Comparison of ENCODE assay signal across 10 cellular contexts in the genomic region with DNA sequence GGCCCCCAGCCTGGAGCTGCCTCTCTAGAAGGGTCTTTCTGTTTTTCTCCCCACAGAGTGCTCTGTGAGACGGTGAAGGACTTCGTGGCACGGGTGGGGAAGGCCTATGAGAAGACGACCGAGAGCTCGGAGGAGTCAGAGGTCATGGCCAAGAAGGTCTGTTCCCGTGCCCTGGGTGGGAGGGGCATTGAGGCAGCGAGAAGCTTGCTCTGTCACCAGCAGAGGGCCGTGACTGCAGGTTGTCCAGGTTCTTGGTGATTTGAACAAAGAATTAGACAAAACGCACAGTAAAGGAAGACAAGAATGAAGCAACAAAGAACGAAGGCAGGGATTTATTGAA.
DNase-seq lines count a peak whose midpoint lies in the region; ATAC-seq, FAIRE-seq and TF ChIP-seq lines count a peak whose summit lies in the region.
"Had no signal": no experiment of that assay in that cellular context is flagged by ENCODE, and none has a peak within 500 bp of the region (broad histone marks: within the 10 kb centered on the region; RNA-seq: fewer than 3 reads in every experiment).

No MANE protein-coding gene starts in this region.

- TF ChIP-seq POLR2A in HepG2 (IDR thresholded peaks at IDR 0.05; ENCODE audit: insufficient read depth in 1 of 2, low read depth in 2 of 2, low read length in 2 of 2): no peak

- intact Hi-C loops in CD8-positive, alpha-beta T cell (cut with DNase I, micrococcal nuclease): no loop called here
- intact Hi-C loops in HepG2 (cut with micrococcal nuclease; ENCODE audit: unreplicated experiment): loop anchor here (5.0 to 10.0 kb wide), 3 partner anchors 93 to 387 kb away; partner anchors contain the start of genes DGKD and UGT1A5

- H3K27me3 ChIP-seq in CD8-positive, alpha-beta T cell (ENCODE audit: insufficient read depth, low read length): no peaks in the 10 kb centered on the region
- H3K27me3 ChIP-seq in HAP-1 (ENCODE audit: low read depth): no peaks in the 10 kb centered on the region
- H3K27me3 ChIP-seq in HepG2 (ENCODE audit: control insufficient read depth in 1 of 2, insufficient read depth in 2 of 2, low read length in 2 of 2): no peaks in the 10 kb centered on the region
- H3K27me3 ChIP-seq: MG63 had no signal

- CTCF ChIA-PET in CD8-positive, alpha-beta T cell (lab: Charles Lee): interaction anchor here (37.8 kb wide), 1 partner anchor 48 kb away, joined by 847 read pairs; no protein-coding TSS in a partner anchor
- CTCF ChIA-PET in activated CD8-positive, alpha-beta T cell treated with anti-CD3 and anti-CD28 coated beads, Interleukin-2, amount 10 ng/mL, durations not matched to agents 7 days and 5 days (lab: Charles Lee): interaction anchor here (0.8 to 9.9 kb wide), 10 partner anchors 16 to 116 kb away, joined by 3 to 308 read pairs (median 3); no protein-coding TSS in a partner anchor
- CTCF ChIA-PET in HepG2 (lab: Yijun Ruan, JAX; ENCODE audit: low intra/inter-chr PET ratio, low total read pairs): no interaction called here

- peaks cover 9% of the 10 kb centered on the region for H3K4me1 ChIP-seq in CD8-positive, alpha-beta T cell (ENCODE audit: insufficient read depth, low read length)
- H3K4me1 ChIP-seq in HAP-1: peaks cover 3% of the 10 kb centered on the region
- H3K4me1 ChIP-seq in HepG2 (ENCODE audit: insufficient read depth, low read length): peaks cover 10% of the 10 kb centered on the region

- no peak overlapping the region for H2AFZ ChIP-seq in HepG2 (ENCODE audit: low read length)

- H3K4me2 ChIP-seq in HepG2 (ENCODE audit: low read depth, low read length): no peak overlapping the region

- H3K36me3 Mint-ChIP-seq in CD8-positive, alpha-beta T cell: peaks cover 89% of the 10 kb centered on the region
- H3K36me3 Mint-ChIP-seq in activated CD8-positive, alpha-beta T cell treated with anti-CD3 and anti-CD28 coated beads, Interleukin-2, amount 10 ng/mL, durations not matched to agents 7 days and 5 days (ENCODE audit: low read depth): peaks cover 53% of the 10 kb centered on the region

- peak; percentile 65 for FAIRE-seq in HepG2 (lab: Jason Lieb, UNC)

- H3K27ac ChIP-seq in CD8-positive, alpha-beta T cell (ENCODE audit: low read depth, low read length): no peak overlapping the region
- H3K27ac ChIP-seq in HepG2 (ENCODE audit: extremely low read length, insufficient read depth, low read length) (no peak overlapping the region), substantia nigra (ENCODE audit: low read depth, low read length, poor library complexity, severe bottlenecking) (no peak overlapping the region)

- POLR2A ChIA-PET in CD8-positive, alpha-beta T cell (lab: Charles Lee): no interaction called here
- POLR2A ChIA-PET in activated CD8-positive, alpha-beta T cell treated with anti-CD3 and anti-CD28 coated beads, Interleukin-2, amount 10 ng/mL, durations not matched to agents 7 days and 5 days (lab: Charles Lee): no interaction called here
- POLR2A ChIA-PET in HepG2 (lab: Yijun Ruan, JAX): no interaction called here

- no peak overlapping the region for H3K4me3 ChIP-seq in CD8-positive, alpha-beta T cell (ENCODE audit: low read depth, low read length)
- H3K4me3 ChIP-seq in HAP-1: no peak overlapping the region
- H3K4me3 ChIP-seq in HepG2 (replicated peaks in 1 of 3; ENCODE audit: insufficient read depth in 1 of 3, low read depth in 2 of 3, low read length in 3 of 3): no peak overlapping the region
- H3K4me3 ChIP-seq: MG63 had no signal

- H3K4me1 Mint-ChIP-seq in CD8-positive, alpha-beta T cell (ENCODE audit: low read depth): peaks cover 15% of the 10 kb centered on the region
- H3K4me1 Mint-ChIP-seq in activated CD8-positive, alpha-beta T cell treated with anti-CD3 and anti-CD28 coated beads, Interleukin-2, amount 10 ng/mL, durations not matched to agents 7 days and 5 days (ENCODE audit: low read depth): peaks cover 12% of the 10 kb centered on the region

- WGBS in HepG2 (ENCODE audit: low lambda C conversion rate): 91% methylated on average over 11 of the region's 11 CpGs

- no peaks in the 10 kb centered on the region for H3K9me3 Mint-ChIP-seq in CD8-positive, alpha-beta T cell
- no peaks in the 10 kb centered on the region for H3K9me3 Mint-ChIP-seq in activated CD8-positive, alpha-beta T cell treated with anti-CD3 and anti-CD28 coated beads, Interleukin-2, amount 10 ng/mL, durations not matched to agents 7 days and 5 days (ENCODE audit: insufficient read depth)

- peak overlapping the region; percentile 55 for H3K27ac Mint-ChIP-seq in CD8-positive, alpha-beta T cell
- H3K27ac Mint-ChIP-seq in activated CD8-positive, alpha-beta T cell treated with anti-CD3 and anti-CD28 coated beads, Interleukin-2, amount 10 ng/mL, durations not matched to agents 7 days and 5 days: peak overlapping the region; percentile 69
- H3K27ac Mint-ChIP-seq: activated naive CD8-positive, alpha-beta T cell had no signal

- TF ChIP-seq EP300 in HepG2 (IDR thresholded peaks at IDR 0.05; ENCODE audit: low read depth in 2 of 2, low read length in 2 of 2) (no peak), HepG2 (CRISPR knock-in tag; IDR thresholded peaks at IDR 0.05; ENCODE audit: borderline replicate concordance) (no peak)

- no peaks in the 10 kb centered on the region for H3K9me3 ChIP-seq in CD8-positive, alpha-beta T cell (ENCODE audit: low read length)
- no peaks in the 10 kb centered on the region for H3K9me3 ChIP-seq in HAP-1
- H3K9me3 ChIP-seq in HepG2 (ENCODE audit: low read length): no peaks in the 10 kb centered on the region
- H3K9me3 ChIP-seq: MG63 had no signal

- H3K9ac ChIP-seq in HepG2 (ENCODE audit: insufficient read depth, low read depth, low read length): no peak overlapping the region

- H3K79me2 ChIP-seq in HepG2 (ENCODE audit: insufficient read depth, low read length): no peaks in the 10 kb centered on the region

- in situ Hi-C loops in HAP-1 (cut with MboI; ENCODE audit: low sequenced_read_pairs): no loop called here
- in situ Hi-C loops in HepG2 (cut with HindIII; ENCODE audit: extremely low pct_ligation_motif_present, low pct_unique_long_range_greater_than_20kb): no loop called here

- no peak for TF ChIP-seq CTCF in CD8-positive, alpha-beta T cell (IDR thresholded peaks at IDR 0.05)
- TF ChIP-seq CTCF in HepG2 (CRISPR knock-in tag; IDR thresholded peaks at IDR 0.05): peak; percentile 47

- TF ChIP-seq RAD21 in HepG2 (CRISPR knock-in tag; IDR thresholded peaks at IDR 0.05): no peak

- peaks cover 88% of the 10 kb centered on the region for H3K36me3 ChIP-seq in CD8-positive, alpha-beta T cell (ENCODE audit: insufficient read depth, low read length)
- peaks cover 38% of the 10 kb centered on the region for H3K36me3 ChIP-seq in HAP-1 (replicated peaks)
- peaks cover 54 to 88% of the 10 kb centered on the region in 2 experiments for H3K36me3 ChIP-seq in HepG2 (replicated peaks in 1 of 2; ENCODE audit: control insufficient read depth in 1 of 2, insufficient read depth in 2 of 2, low read length in 2 of 2)

- no peak for DNase-seq in CD8-positive, alpha-beta T cell
- DNase-seq in HAP-1 (ENCODE audit: low spot score in 2 of 2): peak; percentile 22 to 58
- DNase-seq in activated CD8-positive, alpha-beta T cell treated with anti-CD3 and anti-CD28 coated beads, Interleukin-2, amount 10 ng/mL, durations not matched to agents 7 days and 5 days: no peak
- DNase-seq in HepG2 (ENCODE audit: low spot score): peak; percentile 27
- no peak for DNase-seq in stimulated activated CD4-positive, alpha-beta T cell treated with anti-CD3 and anti-CD28 coated beads, Interleukin-4, amount 100 ng/mL, for 1 hour
- DNase-seq in substantia nigra (lab: John Stamatoyannopoulos, UW): no peak
- DNase-seq in SHP77 treated with DMSO at 0.1 percent for 48 hours (lab: John Stamatoyannopoulos, UW): no peak
- DNase-seq: MG63 had no signal

- ATAC-seq in CD8-positive, alpha-beta T cell: no peak
- no peak for ATAC-seq in activated CD8-positive, alpha-beta T cell treated with anti-CD3 and anti-CD28 coated beads, Interleukin-2, amount 10 ng/mL, durations not matched to agents 7 days and 5 days
- ATAC-seq in HepG2: peak; percentile 14; the same call in 2 of the 3 replicates
- no peak for ATAC-seq in HG03196 (IDR thresholded peaks at IDR 0.05; ENCODE audit: unreplicated experiment)

- peaks cover 3% of the 10 kb centered on the region; the same call in 1 of the 2 replicates for H4K20me1 ChIP-seq in HepG2 (ENCODE audit: insufficient read depth, low read length)

- H3K4me3 Mint-ChIP-seq in CD8-positive, alpha-beta T cell: no peak overlapping the region
- H3K4me3 Mint-ChIP-seq in activated CD8-positive, alpha-beta T cell treated with anti-CD3 and anti-CD28 coated beads, Interleukin-2, amount 10 ng/mL, durations not matched to agents 7 days and 5 days: no peak overlapping the region
- H3K4me3 Mint-ChIP-seq: activated naive CD8-positive, alpha-beta T cell had no signal

- no peaks in the 10 kb centered on the region for H3K27me3 Mint-ChIP-seq in CD8-positive, alpha-beta T cell (ENCODE audit: low read depth)
- no peaks in the 10 kb centered on the region for H3K27me3 Mint-ChIP-seq in activated CD8-positive, alpha-beta T cell treated with anti-CD3 and anti-CD28 coated beads, Interleukin-2, amount 10 ng/mL, durations not matched to agents 7 days and 5 days (ENCODE audit: low read depth)
- H3K27me3 Mint-ChIP-seq: activated naive CD8-positive, alpha-beta T cell had no signal

- no TSS peak for BruUV-seq in HepG2 (replicated peaks; lab: Mats Ljungman, UMichigan)

TF ChIP-seq in HepG2, 621 proteins besides CTCF, POLR2A, EP300 and RAD21:
- TF ChIP-seq STAG1 (CRISPR knock-in tag; IDR thresholded peaks at IDR 0.05) (0 out of 2 replicates have a peak, but pooled peaks have one; percentile 19), ZNF256 (CRISPR knock-in tag; conservative IDR thresholded peaks at IDR 0.05) (no peak), NR2F6 (IDR thresholded peaks at IDR 0.05) (no peak), NR2F6 (CRISPR knock-in tag; IDR thresholded peaks at IDR 0.05) (0 out of 2 replicates have a peak, but pooled peaks have one; percentile 16)

Comparison
In these comparisons a context has a peak if more than half of its experiments do, and no peak if none do; other contexts are left out.
1. DNase-seq: peak in HAP-1 (2 of 2) and HepG2 (single experiment); none in CD8-positive, alpha-beta T cell (0 of 7), activated CD8-positive, alpha-beta T cell treated with anti-CD3 and anti-CD28 coated beads, Interleukin-2, amount 10 ng/mL, durations not matched to agents 7 days and 5 days (single experiment), stimulated activated CD4-positive, alpha-beta T cell treated with anti-CD3 and anti-CD28 coated beads, Interleukin-4, amount 100 ng/mL, for 1 hour (single experiment), substantia nigra (0 of 49) and SHP77 treated with DMSO at 0.1 percent for 48 hours (single experiment).